ENCODE assay signal across 9 cellular contexts in genomic region chr1:164659621-164660414, GRCh38.
DNase-seq lines count a peak whose midpoint lies in the region; ATAC-seq and TF ChIP-seq lines count a peak whose summit lies in the region.
"Had no signal": no experiment of that assay in that cellular context is flagged by ENCODE, and none has a peak within 500 bp of the region (broad histone marks: within the 10 kb centered on the region; RNA-seq: fewer than 3 reads in every experiment).

No MANE protein-coding gene starts in this region.

- ATAC-seq in GM18867 (IDR thresholded peaks at IDR 0.05; ENCODE audit: unreplicated experiment) = peak; percentile 19
- ATAC-seq in HG03354 (IDR thresholded peaks at IDR 0.05; ENCODE audit: poor library complexity, severe bottlenecking, unreplicated experiment) = peak; percentile 25

- no peak overlapping the region for H2BK5ac ChIP-seq in neuronal stem cell (ENCODE audit: low read length)

- no peak overlapping the region for H2BK15ac ChIP-seq in neuronal stem cell (ENCODE audit: low read length)

- H2BK120ac ChIP-seq in neuronal stem cell (ENCODE audit: low read depth, low read length) = no peak overlapping the region

- no peak overlapping the region for H2AFZ ChIP-seq in neuronal stem cell (ENCODE audit: low read length)

- H3K18ac ChIP-seq in neuronal stem cell (ENCODE audit: low read length) = peak overlapping the region; percentile 42

- no peak overlapping the region for H3K14ac ChIP-seq in neuronal stem cell (ENCODE audit: low read length)

- peaks cover 11% of the 10 kb centered on the region for H3K4me1 ChIP-seq in colonic mucosa
- H3K4me1 ChIP-seq in neuronal stem cell (ENCODE audit: control insufficient read depth in 2 of 2, insufficient read depth in 1 of 2, low read depth in 1 of 2, low read length in 2 of 2) = peaks cover 0 to 1% of the 10 kb centered on the region in 2 donors

- no peaks in the 10 kb centered on the region for H3K36me3 ChIP-seq in colonic mucosa
- peaks cover 0 to 4% of the 10 kb centered on the region in 2 donors for H3K36me3 ChIP-seq in neuronal stem cell (replicated peaks in 1 of 2; ENCODE audit: control insufficient read depth in 2 of 2, insufficient read depth in 2 of 2, low read length in 2 of 2)
- H3K36me3 ChIP-seq: tibial nerve had no signal

- H3K4ac ChIP-seq in neuronal stem cell (ENCODE audit: low read length) = no peak overlapping the region

- H3K9ac ChIP-seq in colonic mucosa (ENCODE audit: low read depth in 2 of 2, low read length in 2 of 2) = peak overlapping the region; percentile 38 to 52
- H3K9ac ChIP-seq in neuronal stem cell (ENCODE audit: low read depth, low read length, poor library complexity) = no peak overlapping the region

- no peak overlapping the region for H3K23ac ChIP-seq in neuronal stem cell (ENCODE audit: low read depth, low read length, poor library complexity)

- H3K4me2 ChIP-seq in neuronal stem cell (ENCODE audit: insufficient read depth, low read length, poor library complexity, severe bottlenecking) = no peak overlapping the region

- peak overlapping the region; percentile 76 for H3K27ac ChIP-seq in colonic mucosa
- H3K27ac ChIP-seq in neuronal stem cell (replicated peaks; ENCODE audit: low read length) = no peak overlapping the region
- H3K27ac ChIP-seq: tibial nerve had no signal

- TF ChIP-seq CTCF in colonic mucosa (IDR thresholded peaks at IDR 0.05) = no peak

- H3K4me3 ChIP-seq in colonic mucosa = no peak overlapping the region
- no peak overlapping the region for H3K4me3 ChIP-seq in neuronal stem cell (ENCODE audit: low read length in 2 of 2)
- H3K4me3 ChIP-seq: tibial nerve had no signal

- no peak overlapping the region for H2BK12ac ChIP-seq in neuronal stem cell (ENCODE audit: low read length)

- H4K91ac ChIP-seq in neuronal stem cell (ENCODE audit: low read depth, low read length, poor library complexity) = no peak overlapping the region

- WGBS in neuronal stem cell (ENCODE audit: extremely low coverage in 2 of 2, insufficient read length in 2 of 2, insufficient replicate concordance in 1 of 2), 2 donors = no CpG with 5 or more reads among the region's 4 CpGs

- DNase-seq in colonic mucosa = peak; percentile 53
- DNase-seq in neuronal stem cell (ENCODE audit: low spot score) = no peak
- no peak for DNase-seq in AG08396 (ENCODE audit: low spot score)
- no peak for DNase-seq in NCI-H1092 treated with DMSO at 0.1 percent for 48 hours (lab: John Stamatoyannopoulos, UW)
- DNase-seq in GDM1 (lab: John Stamatoyannopoulos, UW) = no peak
- DNase-seq in HuH-7.5 (ENCODE audit: low spot score) = no peak

- H3K79me1 ChIP-seq in neuronal stem cell (ENCODE audit: low read depth, low read length) = no peaks in the 10 kb centered on the region

- intact Hi-C loops in colonic mucosa (cut with DNase I) = no loop called here

- H4K8ac ChIP-seq in neuronal stem cell (ENCODE audit: low read depth, low read length) = no peak overlapping the region

- H3K27me3 ChIP-seq in colonic mucosa (no peaks in the 10 kb centered on the region), neuronal stem cell (ENCODE audit: control insufficient read depth in 3 of 3, insufficient read depth in 3 of 3, low read depth in 1 of 3, low read length in 3 of 3) (no peaks in the 10 kb centered on the region)
- H3K27me3 ChIP-seq: tibial nerve had no signal

- H2AK5ac ChIP-seq in neuronal stem cell (ENCODE audit: low read depth, low read length) = no peak overlapping the region

- H3K9me3 ChIP-seq in colonic mucosa = no peaks in the 10 kb centered on the region
- H3K9me3 ChIP-seq in neuronal stem cell (replicated peaks in 1 of 2; ENCODE audit: control insufficient read depth in 2 of 2, insufficient read depth in 1 of 2, low read depth in 1 of 2, low read length in 2 of 2) = no peaks in the 10 kb centered on the region
- H3K9me3 ChIP-seq: tibial nerve had no signal
